ENCODE assay signal across 11 cellular contexts in the genomic region with DNA sequence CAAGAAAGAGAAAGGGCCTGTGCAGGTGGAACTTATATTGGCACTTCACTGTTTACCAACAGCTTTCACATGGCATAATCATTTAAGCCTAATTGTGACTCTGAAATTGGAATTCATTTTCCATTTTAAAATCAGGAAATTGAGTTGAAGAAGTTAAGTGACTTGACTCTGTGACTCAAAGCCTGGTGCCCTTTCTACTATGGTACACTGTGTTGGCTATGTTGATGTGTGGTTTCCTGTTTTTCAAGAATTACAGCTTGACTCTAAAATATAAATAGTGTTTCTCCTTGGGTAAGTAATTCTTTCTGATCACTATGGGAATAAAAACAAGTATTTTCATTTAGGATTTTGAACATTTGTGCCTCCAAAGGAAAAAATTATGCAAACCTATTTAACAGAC. TPM values are rescaled to one million over a fixed set of nuclear protein-coding genes. Genes with fewer than 3 reads are reported as not detected.
A peak's percentile ranks its signal among the peaks of the same experiment; 100 is the strongest.
DNase-seq lines count a peak whose midpoint lies in the region; ATAC-seq lines count a peak whose summit lies in the region.
"Had no signal": no experiment of that assay in that cellular context is flagged by ENCODE, and none has a peak within 500 bp of the region (broad histone marks: within the 10 kb centered on the region; RNA-seq: fewer than 3 reads in every experiment).

No MANE protein-coding gene starts in this region.

- no peak overlapping the region for H3K4me3 ChIP-seq in naive thymus-derived CD4-positive, alpha-beta T cell (ENCODE audit: low read length)

- H3K4me1 ChIP-seq in naive thymus-derived CD4-positive, alpha-beta T cell (ENCODE audit: control insufficient read depth in 2 of 2, insufficient read depth in 2 of 2, low read length in 2 of 2) = peaks cover 24 to 26% of the 10 kb centered on the region in 2 donors

- POLR2A ChIA-PET in naive thymus-derived CD4-positive, alpha-beta T cell (lab: Charles Lee) = interaction anchor here (1.2 to 11.5 kb wide), 4 partner anchors 55 to 155 kb away, joined by 4 to 193 read pairs (median 4); no protein-coding TSS in a partner anchor

- no peaks in the 10 kb centered on the region for H3K9me3 ChIP-seq in naive thymus-derived CD4-positive, alpha-beta T cell (ENCODE audit: control insufficient read depth in 2 of 3, low read length in 3 of 3)

- peaks cover 0 to 8% (median 0%) of the 10 kb centered on the region in 3 experiments for H3K36me3 ChIP-seq in naive thymus-derived CD4-positive, alpha-beta T cell (ENCODE audit: control insufficient read depth in 2 of 3, insufficient read depth in 3 of 3, low read length in 3 of 3)

- H3K27me3 ChIP-seq in naive thymus-derived CD4-positive, alpha-beta T cell (ENCODE audit: control insufficient read depth in 2 of 2, insufficient read depth in 2 of 2, low read length in 2 of 2) = no peaks in the 10 kb centered on the region

- H3K27ac ChIP-seq in caudate nucleus (ENCODE audit: low read depth, low read length) = peak overlapping the region; percentile 23
- peak overlapping the region; percentile 25 for H3K27ac ChIP-seq in naive thymus-derived CD4-positive, alpha-beta T cell (ENCODE audit: low read depth, low read length)

- CTCF ChIA-PET in naive thymus-derived CD4-positive, alpha-beta T cell (lab: Charles Lee) = interaction anchor here (1.5 to 3.5 kb wide), 2 partner anchors 67 to 154 kb away, joined by 5 to 12 read pairs; no protein-coding TSS in a partner anchor

- H3K4me1 Mint-ChIP-seq in naive thymus-derived CD4-positive, alpha-beta T cell = peaks cover 34 to 75% (median 58%) of the 10 kb centered on the region in 7 donors

- ATAC-seq in naive thymus-derived CD4-positive, alpha-beta T cell = no peak
- ATAC-seq in GM19452 (IDR thresholded peaks at IDR 0.05; ENCODE audit: unreplicated experiment) = no peak
- ATAC-seq: HCT116 had no signal

- no peaks in the 10 kb centered on the region for H3K27me3 Mint-ChIP-seq in naive thymus-derived CD4-positive, alpha-beta T cell

- H3K9me3 Mint-ChIP-seq in naive thymus-derived CD4-positive, alpha-beta T cell = no peaks in the 10 kb centered on the region

- H3K36me3 Mint-ChIP-seq in naive thymus-derived CD4-positive, alpha-beta T cell = peaks cover 0 to 8% (median 3%) of the 10 kb centered on the region in 5 donors

- DNase-seq in CD1c-positive myeloid dendritic cell (ENCODE audit: extremely low spot score) = peak; percentile 69
- DNase-seq in M059J (ENCODE audit: low read depth) = peak; percentile 48
- DNase-seq in caudate nucleus (lab: John Stamatoyannopoulos, UW) = no peak
- DNase-seq in naive thymus-derived CD4-positive, alpha-beta T cell = peak in 3 of 9 donors; percentile 11 to 28 (median 27)
- no peak for DNase-seq in NCI-H1930 (lab: John Stamatoyannopoulos, UW)
- DNase-seq in stimulated activated CD4-positive, alpha-beta T cell treated with anti-CD3 and anti-CD28 coated beads, Interleukin-12 subunit alpha, Interleukin-12 subunit beta, amount 100 ng/mL, for 4 hours = no peak
- no peak for DNase-seq in activated CD4-positive, CD25-positive, alpha-beta regulatory T cell (lab: John Stamatoyannopoulos, UW)
- DNase-seq: GDM1, islet precursor cell had no signal

- H3K27ac Mint-ChIP-seq in naive thymus-derived CD4-positive, alpha-beta T cell = peak overlapping the region; percentile 71 to 97 (median 87)

- peak overlapping the region; percentile 14 to 80 (median 68) for H3K4me3 Mint-ChIP-seq in naive thymus-derived CD4-positive, alpha-beta T cell

- intact Hi-C loops in naive thymus-derived CD4-positive, alpha-beta T cell (cut with micrococcal nuclease) = loop anchor here (1.0 to 10.0 kb wide), 10 partner anchors 8 to 1886 kb away; a partner anchor contains a TSS

RNA-seq across cellular contexts. Expression of a gene that starts 4.3 kb away (rescaled TPM):
- total RNA-seq in M059J (2014; rRNA removed; shearing (Covaris generic)) = 7.6 and 17.1 TPM in 2 replicates
- total RNA-seq in naive thymus-derived CD4-positive, alpha-beta T cell = 10 to 100 TPM; 65.8 to 88.6 (median 78.7) TPM
- polyA plus RNA-seq in naive thymus-derived CD4-positive, alpha-beta T cell = 10 to 100 TPM; 20.8 to 35.3 TPM

RNA-seq across cellular contexts. Expression of a gene that starts 46.9 kb away (rescaled TPM):
- total RNA-seq in M059J (2014; rRNA removed; shearing (Covaris generic)) = 0.12 and 0.76 TPM in 2 replicates
- not detected for total RNA-seq in naive thymus-derived CD4-positive, alpha-beta T cell
- not detected for polyA plus RNA-seq in naive thymus-derived CD4-positive, alpha-beta T cell

Comparison
In these comparisons a context has a peak if more than half of its experiments do, and no peak if none do; other contexts are left out.
1. DNase-seq: peak in CD1c-positive myeloid dendritic cell (single experiment) and M059J (single experiment); none in caudate nucleus (0 of 61), NCI-H1930 (0 of 2), stimulated activated CD4-positive, alpha-beta T cell treated with anti-CD3 and anti-CD28 coated beads, Interleukin-12 subunit alpha, Interleukin-12 subunit beta, amount 100 ng/mL, for 4 hours (single experiment) and activated CD4-positive, CD25-positive, alpha-beta regulatory T cell (0 of 4).